ENCODE assay signal across 8 cellular contexts in the genomic region with DNA sequence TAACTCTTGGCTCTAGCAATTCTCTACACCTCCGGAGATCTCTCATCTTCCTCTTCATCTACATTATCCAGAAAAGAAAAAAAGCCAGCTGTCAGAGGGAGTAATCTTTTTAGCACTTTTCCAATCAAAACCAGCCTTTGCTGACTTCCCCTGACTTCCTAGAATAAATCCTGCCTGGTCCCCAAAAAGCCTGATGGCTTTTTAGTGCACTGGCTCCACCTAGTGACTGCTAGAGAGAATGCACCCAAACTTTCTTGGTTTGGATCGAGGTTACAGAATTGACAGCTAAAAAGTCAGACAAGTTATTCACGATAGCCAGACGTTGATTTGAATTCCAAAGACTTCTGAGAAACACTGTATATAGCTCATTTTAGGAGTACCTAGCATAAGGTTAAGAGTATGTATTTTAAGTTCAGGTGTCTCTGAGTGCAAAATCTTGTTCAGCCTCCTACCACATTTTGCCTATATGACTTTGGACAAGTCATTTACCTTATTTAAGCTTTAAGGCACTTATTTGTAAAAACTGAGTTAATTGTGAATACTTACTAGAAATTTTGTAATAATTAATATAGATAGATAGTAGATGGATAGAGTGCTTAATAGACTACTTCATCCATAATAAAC.
A peak's percentile ranks its signal among the peaks of the same experiment; 100 is the strongest.
DNase-seq lines count a peak whose midpoint lies in the region; ATAC-seq and TF ChIP-seq lines count a peak whose summit lies in the region.

No MANE protein-coding gene starts in this region.

- H3K27ac ChIP-seq in esophagus squamous epithelium: no peak overlapping the region

- DNase-seq in DMS53 treated with DMSO at 0.1 percent for 48 hours (lab: John Stamatoyannopoulos, UW; ENCODE audit: unreplicated experiment): peak; percentile 86
- peak; percentile 78 for DNase-seq in H7
- DNase-seq in NCI-H2196 (lab: John Stamatoyannopoulos, UW; ENCODE audit: unreplicated experiment): peak; percentile 14
- DNase-seq in activated CD4-positive, alpha-beta T cell treated with anti-CD3 and anti-CD28 coated beads, Interleukin-2, amount 50 U/mL, for 1 hour: peak; percentile 19
- DNase-seq in esophagus squamous epithelium (lab: John Stamatoyannopoulos, UW): no peak
- DNase-seq in neural crest cell (ENCODE audit: low read depth, low spot score): peak; percentile 68
- no peak for DNase-seq in activated effector memory CD4-positive, alpha-beta T cell treated with Interleukin-2 at 50 U/mL for 16 hours

- intact Hi-C loops in esophagus squamous epithelium (cut with DNase I): loop anchor here (5.0 kb wide), 1 partner anchor 290 kb away; no protein-coding TSS in a partner anchor

- H3K27me3 Mint-ChIP-seq in neural crest cell (ENCODE audit: low read depth): peaks cover 15% of the 10 kb centered on the region

- H3K36me3 ChIP-seq in H7 (replicated peaks; ENCODE audit: control insufficient read depth, insufficient read depth, low read length) (no peaks in the 10 kb centered on the region), esophagus squamous epithelium (no peaks in the 10 kb centered on the region)

- no peak overlapping the region for H3K27ac Mint-ChIP-seq in neural crest cell (ENCODE audit: unreplicated experiment)

- peaks cover 6% of the 10 kb centered on the region for H3K4me1 Mint-ChIP-seq in neural crest cell

- H3K4me1 ChIP-seq in esophagus squamous epithelium: no peaks in the 10 kb centered on the region

- WGBS in esophagus squamous epithelium, 2 donors: 0 to 7% methylated on average over 4 of the region's 4 CpGs

- H3K4me3 ChIP-seq in H7 (ENCODE audit: insufficient read depth, low read depth, low read length) (no peak overlapping the region), esophagus squamous epithelium (no peak overlapping the region)

- no peak for TF ChIP-seq POLR2A in esophagus squamous epithelium (IDR thresholded peaks at IDR 0.05)

- H3K27me3 ChIP-seq in H7 (ENCODE audit: control insufficient read depth, insufficient read depth, low read length) (no peaks in the 10 kb centered on the region), esophagus squamous epithelium (no peaks in the 10 kb centered on the region)

- no peak overlapping the region for H3K4me3 Mint-ChIP-seq in neural crest cell

- no peaks in the 10 kb centered on the region for H3K9me3 Mint-ChIP-seq in neural crest cell

- TF ChIP-seq CTCF in esophagus squamous epithelium (IDR thresholded peaks at IDR 0.05) (peak; percentile 77 to 89 (median 80)), neural crest cell (conservative IDR thresholded peaks at IDR 0.05) (peak; percentile 100)

- no peak for ATAC-seq in GM21515 (IDR thresholded peaks at IDR 0.05; ENCODE audit: unreplicated experiment)

- H3K36me3 Mint-ChIP-seq in neural crest cell (ENCODE audit: low read depth): peaks cover 2% of the 10 kb centered on the region

- no peaks in the 10 kb centered on the region for H3K9me3 ChIP-seq in esophagus squamous epithelium

Comparison
In these comparisons a context has a peak if more than half of its experiments do, and no peak if none do; other contexts are left out.
1. DNase-seq: peak in DMS53 treated with DMSO at 0.1 percent for 48 hours (single experiment), H7 (single experiment), NCI-H2196 (single experiment), activated CD4-positive, alpha-beta T cell treated with anti-CD3 and anti-CD28 coated beads, Interleukin-2, amount 50 U/mL, for 1 hour (single experiment) and neural crest cell (single experiment); none in esophagus squamous epithelium (single experiment) and activated effector memory CD4-positive, alpha-beta T cell treated with Interleukin-2 at 50 U/mL for 16 hours (single experiment).